In the genomic region with DNA sequence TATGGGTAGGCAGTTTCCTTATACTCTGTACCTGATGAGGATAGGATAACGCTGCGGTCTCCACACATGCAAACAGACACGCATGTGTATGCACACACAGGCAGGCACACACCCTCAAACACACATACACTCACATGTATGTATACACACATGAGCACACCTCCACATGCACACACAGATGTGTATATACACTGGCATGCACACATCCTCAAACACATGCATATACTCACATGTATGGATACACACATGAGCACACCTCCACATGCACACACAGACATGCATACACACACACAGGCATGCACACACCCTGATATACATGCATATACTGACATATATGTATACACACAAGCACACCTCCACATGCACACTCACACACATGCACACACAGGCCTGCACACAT, we compare ENCODE assay signal across 18 cellular contexts.
"Had no signal": no experiment of that assay in that cellular context is flagged by ENCODE, and none has a peak within 500 bp of the region (broad histone marks: within the 10 kb centered on the region; RNA-seq: fewer than 3 reads in every experiment).

No MANE protein-coding gene starts in this region.

- ATAC-seq: heart left ventricle; naive thymus-derived CD8-positive, alpha-beta T cell; psoas muscle; sciatic nerve; stimulated activated memory B cell treated with anti-CD40 and anti-IgM and Interleukin-4, amounts not matched to agents 10 μg/mL and 1 μg/mL and 100 μg/mL, for 72 hours had no signal

- H3K36me3 ChIP-seq: heart left ventricle, spleen, tibial artery, upper lobe of left lung, vagina had no signal

- DNase-seq: effector CD8-positive, alpha-beta T cell; hippocampal formation; mammary epithelial cell; naive thymus-derived CD8-positive, alpha-beta T cell; psoas muscle; retina; spleen; stimulated activated CD4-positive, alpha-beta T cell treated with anti-CD3 and anti-CD28 coated beads, Interleukin-15, amount 100 ng/mL, for 24 hours; stimulated activated CD4-positive, alpha-beta T cell treated with anti-CD3 and anti-CD28 coated beads, Interleukin-1b, Interleukin-23, amount 100 ng/mL, for 48 hours; stimulated activated CD4-positive, alpha-beta T cell treated with anti-CD3 and anti-CD28 coated beads, Interleukin-4, amount 100 ng/mL, for 24 hours; upper lobe of left lung had no signal

- H3K27ac ChIP-seq: coronary artery, heart left ventricle, psoas muscle, spleen, tibial artery, upper lobe of left lung, vagina had no signal

- H3K4me3 ChIP-seq: coronary artery, heart left ventricle, psoas muscle, spleen, tibial artery, upper lobe of left lung, vagina had no signal

- H3K4me3 Mint-ChIP-seq: naive thymus-derived CD8-positive, alpha-beta T cell; stimulated activated memory B cell treated with anti-CD40 and anti-IgM and Interleukin-4, amounts not matched to agents 10 μg/mL and 1 μg/mL and 100 μg/mL, for 72 hours; stimulated activated naive CD8-positive, alpha-beta T cell treated with anti-CD3 and anti-CD28 coated beads, Interleukin-15, Interleukin-2, amounts not matched to agents 100 ng/mL and 50 ng/mL, for 24 hours had no signal

- H3K27ac Mint-ChIP-seq: stimulated activated memory B cell treated with anti-CD40 and anti-IgM and Interleukin-4, amounts not matched to agents 10 μg/mL and 1 μg/mL and 100 μg/mL, for 72 hours; stimulated activated naive CD8-positive, alpha-beta T cell treated with anti-CD3 and anti-CD28 coated beads, Interleukin-15, Interleukin-2, amounts not matched to agents 100 ng/mL and 50 ng/mL, for 24 hours had no signal

- H3K9me3 ChIP-seq: heart left ventricle, psoas muscle, spleen, tibial artery, upper lobe of left lung, vagina had no signal

- H3K36me3 Mint-ChIP-seq: naive thymus-derived CD8-positive, alpha-beta T cell; stimulated activated memory B cell treated with anti-CD40 and anti-IgM and Interleukin-4, amounts not matched to agents 10 μg/mL and 1 μg/mL and 100 μg/mL, for 72 hours had no signal

- H3K4me1 Mint-ChIP-seq: naive thymus-derived CD8-positive, alpha-beta T cell; stimulated activated memory B cell treated with anti-CD40 and anti-IgM and Interleukin-4, amounts not matched to agents 10 μg/mL and 1 μg/mL and 100 μg/mL, for 72 hours had no signal

- H3K27me3 ChIP-seq: upper lobe of left lung, vagina had no signal

- H3K4me1 ChIP-seq: heart left ventricle, psoas muscle, spleen, tibial artery, upper lobe of left lung, vagina had no signal

- H3K9me3 Mint-ChIP-seq: naive thymus-derived CD8-positive, alpha-beta T cell; stimulated activated memory B cell treated with anti-CD40 and anti-IgM and Interleukin-4, amounts not matched to agents 10 μg/mL and 1 μg/mL and 100 μg/mL, for 72 hours; stimulated activated naive CD8-positive, alpha-beta T cell treated with anti-CD3 and anti-CD28 coated beads, Interleukin-15, Interleukin-2, amounts not matched to agents 100 ng/mL and 50 ng/mL, for 24 hours had no signal
